20 cellular contexts compared by ENCODE assay signal in genomic region chr10:60205741-60206140, GRCh38.
"Had no signal": no experiment of that assay in that cellular context is flagged by ENCODE, and none has a peak within 500 bp of the region (broad histone marks: within the 10 kb centered on the region; RNA-seq: fewer than 3 reads in every experiment).

No MANE protein-coding gene starts in this region.

- FAIRE-seq: HTR-8/SVneo, K562 had no signal

- H3K27ac ChIP-seq: HL-60, KMS-11, Peyer's patch had no signal

- DNase-seq: MV-4-11, NCI-H1048, NCI-H1105, NCI-H1417 treated with DMSO at 0.1 percent for 48 hours, NCI-H146, NCI-H1694 treated with DMSO at 0.1 percent for 48 hours, NCI-H1930, NCI-H2081, NCI-H2107, NCI-H2227 treated with DMSO at 0.1 percent for 48 hours, NCI-H524, NCI-H748 treated with DMSO at 0.1 percent for 48 hours, Peyer's patch, SHP77 treated with DMSO at 0.1 percent for 48 hours, SK-N-SH had no signal

- H3K9ac ChIP-seq: KMS-11, SK-N-SH had no signal

- H3K4me2 ChIP-seq: KMS-11, SK-N-SH had no signal

- H3K27me3 ChIP-seq: Peyer's patch had no signal

- H3K9me2 ChIP-seq: SK-N-SH had no signal

- H3K36me3 ChIP-seq: Peyer's patch had no signal

- H3K9me3 ChIP-seq: Peyer's patch, SK-N-SH had no signal

- ATAC-seq: K562, Right ventricle myocardium inferior had no signal

- H3K4me3 ChIP-seq: K562, Peyer's patch had no signal
